9 cellular contexts compared by ENCODE assay signal in genomic region chr6:35105078-35105477, GRCh38. TPM values are rescaled to one million over a fixed set of nuclear protein-coding genes. Genes with fewer than 3 reads are reported as not detected.
"Had no signal": no experiment of that assay in that cellular context is flagged by ENCODE, and none has a peak within 500 bp of the region (broad histone marks: within the 10 kb centered on the region; RNA-seq: fewer than 3 reads in every experiment).

No MANE protein-coding gene starts in this region.

- FAIRE-seq: G401.6, GM12878, GM12891, GM12892, GM18507, GM19239 had no signal

- H3K4me3 ChIP-seq: GM12878 had no signal

- ATAC-seq: GM12878 had no signal

- DNase-seq: GDM1, GF-D8 had no signal

RNA-seq across cellular contexts. Expression of gene TCP11, which starts 36.1 kb away (rescaled TPM):
- total RNA-seq: G401, GM12878 had no signal
- polyA plus RNA-seq: GM12878 had no signal
